Comparison of ENCODE assay signal across 8 cellular contexts in genomic region chr16:2428787-2429036, GRCh38. TPM values are rescaled to one million over a fixed set of nuclear protein-coding genes. Genes with fewer than 3 reads are reported as not detected.
A peak's percentile ranks its signal among the peaks of the same experiment; 100 is the strongest.
DNase-seq lines count a peak whose midpoint lies in the region; ATAC-seq and TF ChIP-seq lines count a peak whose summit lies in the region.

No MANE protein-coding gene starts in this region.

- POLR2A ChIA-PET in activated naive CD8-positive, alpha-beta T cell treated with anti-CD3 and anti-CD28 coated beads, Interleukin-2, amount 10 ng/mL, durations not matched to agents 7 days and 5 days (lab: Charles Lee): interaction anchor here (0.7 to 2.2 kb wide), 7 partner anchors 8 to 274 kb away, joined by 3 to 8 read pairs (median 6); partner anchors contain the start of genes ABCA3, PGP, RNPS1 and TRAF7

- H3K27ac Mint-ChIP-seq in T-helper 2 cell treated with Interferon-gamma antibody and Interleukin-4, amounts not matched to agents 5 μg/mL and 100 μg/mL, for 36 hours: peak overlapping the region; percentile 89
- peak overlapping the region; percentile 92 for H3K27ac Mint-ChIP-seq in activated naive CD8-positive, alpha-beta T cell treated with anti-CD3 and anti-CD28 coated beads, Interleukin-2, amount 10 ng/mL, durations not matched to agents 7 days and 5 days

- peak; percentile 50 for ATAC-seq in activated naive CD8-positive, alpha-beta T cell treated with anti-CD3 and anti-CD28 coated beads, Interleukin-2, amount 10 ng/mL, durations not matched to agents 7 days and 5 days (ENCODE audit: low read depth)
- ATAC-seq in thoracic aorta (ENCODE audit: insufficient number of reproducible peaks, low FRiP score, low read depth) (no peak), HG03280 (IDR thresholded peaks at IDR 0.05; ENCODE audit: unreplicated experiment) (no peak), HG03025 (IDR thresholded peaks at IDR 0.05; ENCODE audit: low FRiP score, unreplicated experiment) (no peak)

- no peaks in the 10 kb centered on the region for H3K27me3 ChIP-seq in kidney epithelial cell (ENCODE audit: control insufficient read depth, insufficient read depth, low read length)
- H3K27me3 ChIP-seq in thoracic aorta (replicated peaks; ENCODE audit: insufficient read depth): no peaks in the 10 kb centered on the region

- H3K4me1 ChIP-seq in thoracic aorta (ENCODE audit: control insufficient read depth in 1 of 2, low read depth in 2 of 2): peaks cover 7 to 16% of the 10 kb centered on the region in 2 donors

- peaks cover 27% of the 10 kb centered on the region for H3K36me3 Mint-ChIP-seq in T-helper 2 cell treated with Interferon-gamma antibody and Interleukin-4, amounts not matched to agents 5 μg/mL and 100 μg/mL, for 36 hours (ENCODE audit: low read depth)
- peaks cover 20% of the 10 kb centered on the region for H3K36me3 Mint-ChIP-seq in activated naive CD8-positive, alpha-beta T cell treated with anti-CD3 and anti-CD28 coated beads, Interleukin-2, amount 10 ng/mL, durations not matched to agents 7 days and 5 days

- no peaks in the 10 kb centered on the region for H3K27me3 Mint-ChIP-seq in T-helper 2 cell treated with Interferon-gamma antibody and Interleukin-4, amounts not matched to agents 5 μg/mL and 100 μg/mL, for 36 hours (ENCODE audit: low read depth)
- H3K27me3 Mint-ChIP-seq in activated naive CD8-positive, alpha-beta T cell treated with anti-CD3 and anti-CD28 coated beads, Interleukin-2, amount 10 ng/mL, durations not matched to agents 7 days and 5 days: peaks cover 1% of the 10 kb centered on the region

- no peak for DNase-seq in T-helper 2 cell treated with Interferon-gamma antibody and Interleukin-4, amounts not matched to agents 5 μg/mL and 100 μg/mL, for 36 hours (ENCODE audit: low spot score)
- DNase-seq in T-helper 2 cell (no peak), kidney epithelial cell (ENCODE audit: low read depth) (no peak), thoracic aorta (ENCODE audit: low spot score) (no peak), NCI-H774 (lab: John Stamatoyannopoulos, UW) (no peak)
- DNase-seq in activated naive CD8-positive, alpha-beta T cell treated with anti-CD3 and anti-CD28 coated beads, Interleukin-2, amount 10 ng/mL, durations not matched to agents 7 days and 5 days: no peak

- no peaks in the 10 kb centered on the region for H3K9me3 ChIP-seq in thoracic aorta

- H3K4me3 Mint-ChIP-seq in T-helper 2 cell treated with Interferon-gamma antibody and Interleukin-4, amounts not matched to agents 5 μg/mL and 100 μg/mL, for 36 hours: peak overlapping the region; percentile 90
- H3K4me3 Mint-ChIP-seq in activated naive CD8-positive, alpha-beta T cell treated with anti-CD3 and anti-CD28 coated beads, Interleukin-2, amount 10 ng/mL, durations not matched to agents 7 days and 5 days: peak overlapping the region; percentile 91

- H3K4me3 ChIP-seq in kidney epithelial cell (ENCODE audit: low read depth, low read length) (peak overlapping the region; percentile 66), thoracic aorta (peak overlapping the region; percentile 90)

- no peaks in the 10 kb centered on the region for H3K36me3 ChIP-seq in kidney epithelial cell (ENCODE audit: control insufficient read depth, insufficient read depth, low read length)
- H3K36me3 ChIP-seq in thoracic aorta: no peaks in the 10 kb centered on the region

- peaks cover 24% of the 10 kb centered on the region for H3K4me1 Mint-ChIP-seq in T-helper 2 cell treated with Interferon-gamma antibody and Interleukin-4, amounts not matched to agents 5 μg/mL and 100 μg/mL, for 36 hours (ENCODE audit: low read depth)
- H3K4me1 Mint-ChIP-seq in activated naive CD8-positive, alpha-beta T cell treated with anti-CD3 and anti-CD28 coated beads, Interleukin-2, amount 10 ng/mL, durations not matched to agents 7 days and 5 days: peaks cover 29% of the 10 kb centered on the region

- TF ChIP-seq CTCF in kidney epithelial cell (IDR thresholded peaks at IDR 0.05; ENCODE audit: insufficient read depth, low read length, poor library complexity, severe bottlenecking) (no peak), thoracic aorta (IDR thresholded peaks at IDR 0.05) (no peak)

- peak overlapping the region; percentile 23 to 65 for H3K27ac ChIP-seq in thoracic aorta

- no peaks in the 10 kb centered on the region for H3K9me3 Mint-ChIP-seq in T-helper 2 cell treated with Interferon-gamma antibody and Interleukin-4, amounts not matched to agents 5 μg/mL and 100 μg/mL, for 36 hours
- H3K9me3 Mint-ChIP-seq in activated naive CD8-positive, alpha-beta T cell treated with anti-CD3 and anti-CD28 coated beads, Interleukin-2, amount 10 ng/mL, durations not matched to agents 7 days and 5 days: no peaks in the 10 kb centered on the region

RNA-seq across cellular contexts. Expression of gene CCNF, which starts 0.5 kb away (rescaled TPM):
- 10 to 100 TPM; 67.7 to 70.5 TPM for total RNA-seq in activated naive CD8-positive, alpha-beta T cell treated with anti-CD3 and anti-CD28 coated beads, Interleukin-2, amount 10 ng/mL, durations not matched to agents 7 days and 5 days
- total RNA-seq in kidney epithelial cell: 7.4 and 8.6 TPM in 2 replicates
- 1 to 10 TPM in 1 of 2 donors, under 1 TPM in 1; 0.68 to 1.5 TPM for total RNA-seq in thoracic aorta

RNA-seq across cellular contexts. Expression of gene TEDC2, which starts 31.2 kb away (rescaled TPM):
- 10 to 100 TPM; 16.0 to 17.8 TPM for total RNA-seq in activated naive CD8-positive, alpha-beta T cell treated with anti-CD3 and anti-CD28 coated beads, Interleukin-2, amount 10 ng/mL, durations not matched to agents 7 days and 5 days
- total RNA-seq in kidney epithelial cell (12.0 and 14.2 TPM in 2 replicates), thoracic aorta (under 1 TPM in 1 of 2 donors, not detected in 1; 0.27 TPM)

RNA-seq across cellular contexts. Expression of gene NTN3, which starts 42.4 kb away (rescaled TPM):
- not detected for total RNA-seq in activated naive CD8-positive, alpha-beta T cell treated with anti-CD3 and anti-CD28 coated beads, Interleukin-2, amount 10 ng/mL, durations not matched to agents 7 days and 5 days
- total RNA-seq in kidney epithelial cell (0.17 and 0.41 TPM in 2 replicates), thoracic aorta (under 1 TPM in 1 of 2 donors, not detected in 1; 0.28 TPM)

RNA-seq across cellular contexts. Expression of gene TBC1D24, which starts 46.2 kb away (rescaled TPM):
- 10 to 100 TPM; 16.5 to 17.9 TPM for total RNA-seq in activated naive CD8-positive, alpha-beta T cell treated with anti-CD3 and anti-CD28 coated beads, Interleukin-2, amount 10 ng/mL, durations not matched to agents 7 days and 5 days
- total RNA-seq in kidney epithelial cell (14.5 and 15.9 TPM in 2 replicates), thoracic aorta (10 to 100 TPM; 14.5 to 15.0 TPM)

Comparison
In these comparisons a context has a peak if more than half of its experiments do, and no peak if none do; other contexts are left out.
1. RNA of gene TEDC2, which starts 31.2 kb away (total RNA-seq): 16.0 to 17.8 TPM in activated naive CD8-positive, alpha-beta T cell treated with anti-CD3 and anti-CD28 coated beads, Interleukin-2, amount 10 ng/mL, durations not matched to agents 7 days and 5 days and 12.0 to 14.2 TPM in kidney epithelial cell; 0.27 TPM in thoracic aorta; every median in the first group is over 10 times any median in the second.